In the genomic region with DNA sequence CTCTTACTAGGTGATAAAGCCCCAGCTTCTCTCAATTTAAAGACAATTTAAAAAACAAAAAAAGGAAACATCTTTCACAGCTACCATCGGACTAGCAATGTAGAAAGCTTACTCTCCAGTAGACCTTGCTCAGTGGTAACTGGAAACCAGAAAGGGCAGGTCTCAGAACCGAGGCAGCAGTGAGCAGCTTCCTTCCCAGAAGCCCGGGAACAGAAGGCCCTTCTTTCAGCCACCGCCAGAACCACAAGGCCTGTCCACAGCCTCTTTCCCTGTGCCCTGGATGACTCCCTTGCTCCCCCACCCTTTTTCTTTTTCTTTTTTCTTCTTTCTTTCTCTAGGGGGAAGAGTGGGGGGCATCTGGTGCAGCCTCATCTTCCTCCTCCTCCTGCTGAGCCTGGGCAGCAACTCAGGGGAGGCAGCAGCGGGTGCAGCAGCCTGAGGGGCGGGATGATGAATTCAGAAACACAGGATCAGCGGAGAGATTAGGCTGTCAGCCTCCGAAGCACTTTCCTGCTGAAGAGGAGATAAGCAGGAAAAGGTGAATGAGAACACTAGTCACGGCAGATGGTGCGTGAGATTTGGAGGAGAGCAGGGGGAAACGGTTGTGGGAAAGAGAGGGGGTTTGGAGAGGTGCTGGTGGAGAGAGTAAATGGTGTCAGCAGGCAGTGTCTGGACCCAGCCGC, we compare ENCODE assay signal across 1 cellular context.
TF ChIP-seq lines count a peak whose summit lies in the region.

No MANE protein-coding gene starts in this region.

TF ChIP-seq in K562, 482 proteins besides CTCF, POLR2A, EP300 and RAD21 (continued from another document and continues in another):
- TF ChIP-seq, protein P1, sequence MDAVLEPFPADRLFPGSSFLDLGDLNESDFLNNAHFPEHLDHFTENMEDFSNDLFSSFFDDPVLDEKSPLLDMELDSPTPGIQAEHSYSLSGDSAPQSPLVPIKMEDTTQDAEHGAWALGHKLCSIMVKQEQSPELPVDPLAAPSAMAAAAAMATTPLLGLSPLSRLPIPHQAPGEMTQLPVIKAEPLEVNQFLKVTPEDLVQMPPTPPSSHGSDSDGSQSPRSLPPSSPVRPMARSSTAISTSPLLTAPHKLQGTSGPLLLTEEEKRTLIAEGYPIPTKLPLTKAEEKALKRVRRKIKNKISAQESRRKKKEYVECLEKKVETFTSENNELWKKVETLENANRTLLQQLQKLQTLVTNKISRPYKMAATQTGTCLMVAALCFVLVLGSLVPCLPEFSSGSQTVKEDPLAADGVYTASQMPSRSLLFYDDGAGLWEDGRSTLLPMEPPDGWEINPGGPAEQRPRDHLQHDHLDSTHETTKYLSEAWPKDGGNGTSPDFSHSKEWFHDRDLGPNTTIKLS (IDR thresholded peaks at IDR 0.05; ENCODE audit: borderline replicate concordance, low read depth), result no peak
- TF ChIP-seq ZNF23 (CRISPR knock-in tag; IDR thresholded peaks at IDR 0.05), result no peak
- no peak for TF ChIP-seq ELK1 (CRISPR knock-in tag; IDR thresholded peaks at IDR 0.05)
- TF ChIP-seq, protein P2, sequence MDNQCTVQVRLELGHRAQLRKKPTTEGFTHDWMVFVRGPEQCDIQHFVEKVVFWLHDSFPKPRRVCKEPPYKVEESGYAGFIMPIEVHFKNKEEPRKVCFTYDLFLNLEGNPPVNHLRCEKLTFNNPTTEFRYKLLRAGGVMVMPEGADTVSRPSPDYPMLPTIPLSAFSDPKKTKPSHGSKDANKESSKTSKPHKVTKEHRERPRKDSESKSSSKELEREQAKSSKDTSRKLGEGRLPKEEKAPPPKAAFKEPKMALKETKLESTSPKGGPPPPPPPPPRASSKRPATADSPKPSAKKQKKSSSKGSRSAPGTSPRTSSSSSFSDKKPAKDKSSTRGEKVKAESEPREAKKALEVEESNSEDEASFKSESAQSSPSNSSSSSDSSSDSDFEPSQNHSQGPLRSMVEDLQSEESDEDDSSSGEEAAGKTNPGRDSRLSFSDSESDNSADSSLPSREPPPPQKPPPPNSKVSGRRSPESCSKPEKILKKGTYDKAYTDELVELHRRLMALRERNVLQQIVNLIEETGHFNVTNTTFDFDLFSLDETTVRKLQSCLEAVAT (IDR thresholded peaks at IDR 0.05), result no peak; a peak in 1 of 4 replicates
- no peak for TF ChIP-seq FOS (IDR thresholded peaks at IDR 0.05; ENCODE audit: extremely low read depth, insufficient read length)
- TF ChIP-seq PRMT5 (CRISPR knock-in tag; IDR thresholded peaks at IDR 0.05), result no peak
- TF ChIP-seq GABPA (tag; conservative IDR thresholded peaks at IDR 0.05; ENCODE audit: low read depth), result no peak
- TF ChIP-seq HIVEP1 (CRISPR knock-in tag; IDR thresholded peaks at IDR 0.05), result no peak
- no peak for TF ChIP-seq SPI1 (IDR thresholded peaks at IDR 0.05; ENCODE audit: borderline replicate concordance, low read depth, low read length)
- TF ChIP-seq PTTG1 (tag; IDR thresholded peaks at IDR 0.05; ENCODE audit: low read depth), result no peak
- TF ChIP-seq ZSCAN29 (IDR thresholded peaks at IDR 0.05), result no peak
- TF ChIP-seq TFAP4 (CRISPR knock-in tag; IDR thresholded peaks at IDR 0.05; ENCODE audit: borderline replicate concordance), result peak; percentile 47; the same call in 1 of the 2 replicates
- no peak for TF ChIP-seq SIN3B (IDR thresholded peaks at IDR 0.05; ENCODE audit: low read depth)
- no peak for TF ChIP-seq PRPF4 (IDR thresholded peaks at IDR 0.05; ENCODE audit: insufficient read depth, low read depth, low read length, poor library complexity, severe bottlenecking)
- no peak for TF ChIP-seq ZNF830 (CRISPR knock-in tag; IDR thresholded peaks at IDR 0.05)
- no peak for TF ChIP-seq ETV6 (IDR thresholded peaks at IDR 0.05; ENCODE audit: borderline replicate concordance in 1 of 2, low read depth in 2 of 2, low read length in 1 of 2)
- TF ChIP-seq ETV6 (CRISPR knock-in tag; IDR thresholded peaks at IDR 0.05; ENCODE audit: borderline replicate concordance), result no peak
- TF ChIP-seq LEF1 (IDR thresholded peaks at IDR 0.05), result peak; percentile 75; the same call in 1 of the 2 replicates
- no peak for TF ChIP-seq ASH1L (IDR thresholded peaks at IDR 0.05; ENCODE audit: borderline replicate concordance, low read depth, partially characterized antibody)
- TF ChIP-seq TFAM (CRISPR knock-in tag; conservative IDR thresholded peaks at IDR 0.05), result no peak
- TF ChIP-seq ZFP1 (CRISPR knock-in tag; IDR thresholded peaks at IDR 0.05), result no peak
- no peak for TF ChIP-seq ESRRB (CRISPR knock-in tag; IDR thresholded peaks at IDR 0.05; ENCODE audit: borderline replicate concordance)
- no peak for TF ChIP-seq FOXO4 (CRISPR knock-in tag; IDR thresholded peaks at IDR 0.05)
- TF ChIP-seq ETS2 (tag; IDR thresholded peaks at IDR 0.05; ENCODE audit: borderline replicate concordance, poor library complexity, severe bottlenecking), result no peak
- TF ChIP-seq IFI16 (CRISPR knock-in tag; IDR thresholded peaks at IDR 0.05), result no peak
- TF ChIP-seq HMG20A (CRISPR knock-in tag; conservative IDR thresholded peaks at IDR 0.05), result no peak
- TF ChIP-seq HMG20B (CRISPR knock-in tag; IDR thresholded peaks at IDR 0.05), result no peak
- TF ChIP-seq ATF2 (CRISPR knock-in tag; IDR thresholded peaks at IDR 0.05), result no peak
- no peak for TF ChIP-seq ZBTB33 (CRISPR knock-in tag; IDR thresholded peaks at IDR 0.05)
- no peak for TF ChIP-seq POLR2AphosphoS2 (IDR thresholded peaks at IDR 0.05; ENCODE audit: low read length)
- TF ChIP-seq SUPT5H (IDR thresholded peaks at IDR 0.05), result no peak
- TF ChIP-seq PML (IDR thresholded peaks at IDR 0.05; ENCODE audit: low read length), result peak; percentile 95
- peak; percentile 86 for TF ChIP-seq ZEB2 (IDR thresholded peaks at IDR 0.05)
- TF ChIP-seq, protein P3, sequence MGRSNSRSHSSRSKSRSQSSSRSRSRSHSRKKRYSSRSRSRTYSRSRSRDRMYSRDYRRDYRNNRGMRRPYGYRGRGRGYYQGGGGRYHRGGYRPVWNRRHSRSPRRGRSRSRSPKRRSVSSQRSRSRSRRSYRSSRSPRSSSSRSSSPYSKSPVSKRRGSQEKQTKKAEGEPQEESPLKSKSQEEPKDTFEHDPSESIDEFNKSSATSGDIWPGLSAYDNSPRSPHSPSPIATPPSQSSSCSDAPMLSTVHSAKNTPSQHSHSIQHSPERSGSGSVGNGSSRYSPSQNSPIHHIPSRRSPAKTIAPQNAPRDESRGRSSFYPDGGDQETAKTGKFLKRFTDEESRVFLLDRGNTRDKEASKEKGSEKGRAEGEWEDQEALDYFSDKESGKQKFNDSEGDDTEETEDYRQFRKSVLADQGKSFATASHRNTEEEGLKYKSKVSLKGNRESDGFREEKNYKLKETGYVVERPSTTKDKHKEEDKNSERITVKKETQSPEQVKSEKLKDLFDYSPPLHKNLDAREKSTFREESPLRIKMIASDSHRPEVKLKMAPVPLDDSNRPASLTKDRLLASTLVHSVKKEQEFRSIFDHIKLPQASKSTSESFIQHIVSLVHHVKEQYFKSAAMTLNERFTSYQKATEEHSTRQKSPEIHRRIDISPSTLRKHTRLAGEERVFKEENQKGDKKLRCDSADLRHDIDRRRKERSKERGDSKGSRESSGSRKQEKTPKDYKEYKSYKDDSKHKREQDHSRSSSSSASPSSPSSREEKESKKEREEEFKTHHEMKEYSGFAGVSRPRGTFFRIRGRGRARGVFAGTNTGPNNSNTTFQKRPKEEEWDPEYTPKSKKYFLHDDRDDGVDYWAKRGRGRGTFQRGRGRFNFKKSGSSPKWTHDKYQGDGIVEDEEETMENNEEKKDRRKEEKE (IDR thresholded peaks at IDR 0.05; ENCODE audit: borderline replicate concordance in 1 of 2, control insufficient read depth in 1 of 2, low read depth in 2 of 2, low read length in 1 of 2), result no peak
- TF ChIP-seq NRF1 (conservative IDR thresholded peaks at IDR 0.05 in 1 of 2, IDR thresholded peaks at IDR 0.05 in 1 of 2), result no peak
- no peak for TF ChIP-seq DDX20 (tag; IDR thresholded peaks at IDR 0.05; ENCODE audit: low read depth)
- TF ChIP-seq, protein P4, sequence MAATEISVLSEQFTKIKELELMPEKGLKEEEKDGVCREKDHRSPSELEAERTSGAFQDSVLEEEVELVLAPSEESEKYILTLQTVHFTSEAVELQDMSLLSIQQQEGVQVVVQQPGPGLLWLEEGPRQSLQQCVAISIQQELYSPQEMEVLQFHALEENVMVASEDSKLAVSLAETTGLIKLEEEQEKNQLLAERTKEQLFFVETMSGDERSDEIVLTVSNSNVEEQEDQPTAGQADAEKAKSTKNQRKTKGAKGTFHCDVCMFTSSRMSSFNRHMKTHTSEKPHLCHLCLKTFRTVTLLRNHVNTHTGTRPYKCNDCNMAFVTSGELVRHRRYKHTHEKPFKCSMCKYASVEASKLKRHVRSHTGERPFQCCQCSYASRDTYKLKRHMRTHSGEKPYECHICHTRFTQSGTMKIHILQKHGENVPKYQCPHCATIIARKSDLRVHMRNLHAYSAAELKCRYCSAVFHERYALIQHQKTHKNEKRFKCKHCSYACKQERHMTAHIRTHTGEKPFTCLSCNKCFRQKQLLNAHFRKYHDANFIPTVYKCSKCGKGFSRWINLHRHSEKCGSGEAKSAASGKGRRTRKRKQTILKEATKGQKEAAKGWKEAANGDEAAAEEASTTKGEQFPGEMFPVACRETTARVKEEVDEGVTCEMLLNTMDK (IDR thresholded peaks at IDR 0.05; ENCODE audit: borderline replicate concordance, insufficient read depth, low read depth, low read length, poor library complexity, severe bottlenecking), result no peak
- no peak for TF ChIP-seq E2F5 (CRISPR knock-in tag; IDR thresholded peaks at IDR 0.05)
- TF ChIP-seq ZBTB7A (IDR thresholded peaks at IDR 0.05; ENCODE audit: borderline replicate concordance, control insufficient read depth, low read depth, low read length), result no peak; the same call in 1 of the 2 replicates
- TF ChIP-seq, protein P5, sequence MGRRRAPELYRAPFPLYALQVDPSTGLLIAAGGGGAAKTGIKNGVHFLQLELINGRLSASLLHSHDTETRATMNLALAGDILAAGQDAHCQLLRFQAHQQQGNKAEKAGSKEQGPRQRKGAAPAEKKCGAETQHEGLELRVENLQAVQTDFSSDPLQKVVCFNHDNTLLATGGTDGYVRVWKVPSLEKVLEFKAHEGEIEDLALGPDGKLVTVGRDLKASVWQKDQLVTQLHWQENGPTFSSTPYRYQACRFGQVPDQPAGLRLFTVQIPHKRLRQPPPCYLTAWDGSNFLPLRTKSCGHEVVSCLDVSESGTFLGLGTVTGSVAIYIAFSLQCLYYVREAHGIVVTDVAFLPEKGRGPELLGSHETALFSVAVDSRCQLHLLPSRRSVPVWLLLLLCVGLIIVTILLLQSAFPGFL (CRISPR knock-in tag; IDR thresholded peaks at IDR 0.05), result no peak
